1 cellular context compared by ENCODE assay signal in the genomic region with DNA sequence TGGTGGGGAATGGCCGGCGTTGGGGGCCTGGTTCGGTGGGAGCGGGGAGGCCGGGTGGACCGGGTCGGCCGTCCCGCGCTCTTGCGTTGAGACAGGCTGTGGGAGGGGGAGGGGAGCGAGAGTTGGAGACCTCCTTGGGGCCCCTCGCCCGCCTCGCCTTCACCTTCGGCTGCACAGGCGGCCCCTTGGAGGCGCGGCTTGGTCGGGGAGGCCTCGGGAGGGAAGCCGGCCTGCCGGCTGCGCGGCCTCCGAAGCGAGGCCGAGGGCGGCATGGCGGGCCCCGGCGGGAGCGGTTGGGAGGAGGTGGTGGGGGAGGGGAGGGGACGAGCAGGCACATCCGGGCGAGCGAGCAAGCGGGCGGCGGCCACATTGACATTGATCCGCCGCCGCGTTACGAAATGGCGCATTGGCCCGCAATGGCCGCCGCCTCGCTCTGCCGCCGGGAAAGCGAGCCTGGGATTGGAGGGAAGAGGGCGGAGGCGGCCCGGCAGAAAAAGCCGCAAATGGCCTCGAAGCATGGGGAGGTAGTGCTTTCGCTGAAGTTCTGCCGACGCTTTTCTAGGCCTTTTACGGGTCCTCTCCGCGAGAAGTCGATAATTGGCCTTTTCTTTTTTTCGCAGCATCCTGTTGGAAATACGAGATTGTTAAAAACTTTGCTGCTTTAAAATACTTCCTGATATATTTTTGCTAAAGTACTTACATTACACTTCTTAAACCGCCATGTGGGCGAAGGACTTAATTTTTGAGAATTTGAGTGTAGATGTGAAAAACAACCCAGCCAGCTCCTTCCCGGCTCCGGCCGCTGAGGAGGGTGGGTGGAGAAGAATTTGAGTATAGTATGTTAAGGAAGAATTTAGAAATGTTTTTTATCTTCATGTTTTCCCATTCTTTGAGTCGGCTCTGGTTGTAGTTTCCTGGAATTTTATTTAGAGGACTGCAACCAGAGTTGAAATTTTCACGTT.
TF ChIP-seq lines count a peak whose summit lies in the region.

No MANE protein-coding gene starts in this region.

TF ChIP-seq in HepG2, 621 proteins besides CTCF, POLR2A, EP300 and RAD21 (continued from another document and continues in another):
- peak in 1 of 2 experiments; percentile 37; a peak in 1 of 4 replicates for TF ChIP-seq NR2F1 (CRISPR knock-in tag; IDR thresholded peaks at IDR 0.05)
- TF ChIP-seq, protein P1, sequence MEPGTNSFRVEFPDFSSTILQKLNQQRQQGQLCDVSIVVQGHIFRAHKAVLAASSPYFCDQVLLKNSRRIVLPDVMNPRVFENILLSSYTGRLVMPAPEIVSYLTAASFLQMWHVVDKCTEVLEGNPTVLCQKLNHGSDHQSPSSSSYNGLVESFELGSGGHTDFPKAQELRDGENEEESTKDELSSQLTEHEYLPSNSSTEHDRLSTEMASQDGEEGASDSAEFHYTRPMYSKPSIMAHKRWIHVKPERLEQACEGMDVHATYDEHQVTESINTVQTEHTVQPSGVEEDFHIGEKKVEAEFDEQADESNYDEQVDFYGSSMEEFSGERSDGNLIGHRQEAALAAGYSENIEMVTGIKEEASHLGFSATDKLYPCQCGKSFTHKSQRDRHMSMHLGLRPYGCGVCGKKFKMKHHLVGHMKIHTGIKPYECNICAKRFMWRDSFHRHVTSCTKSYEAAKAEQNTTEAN (CRISPR knock-in tag; conservative IDR thresholded peaks at IDR 0.05) = 0 out of 2 replicates have a peak, but pooled peaks have one; percentile 47
- peak; percentile 39; the same call in 1 of the 2 replicates for TF ChIP-seq HNF4G (IDR thresholded peaks at IDR 0.05; ENCODE audit: borderline replicate concordance, low read depth, low read length)
- TF ChIP-seq HNF4G (CRISPR knock-in tag; IDR thresholded peaks at IDR 0.05; ENCODE audit: borderline replicate concordance, low read depth) = peak; percentile 17; the same call in 1 of the 2 replicates
- TF ChIP-seq, protein P2, sequence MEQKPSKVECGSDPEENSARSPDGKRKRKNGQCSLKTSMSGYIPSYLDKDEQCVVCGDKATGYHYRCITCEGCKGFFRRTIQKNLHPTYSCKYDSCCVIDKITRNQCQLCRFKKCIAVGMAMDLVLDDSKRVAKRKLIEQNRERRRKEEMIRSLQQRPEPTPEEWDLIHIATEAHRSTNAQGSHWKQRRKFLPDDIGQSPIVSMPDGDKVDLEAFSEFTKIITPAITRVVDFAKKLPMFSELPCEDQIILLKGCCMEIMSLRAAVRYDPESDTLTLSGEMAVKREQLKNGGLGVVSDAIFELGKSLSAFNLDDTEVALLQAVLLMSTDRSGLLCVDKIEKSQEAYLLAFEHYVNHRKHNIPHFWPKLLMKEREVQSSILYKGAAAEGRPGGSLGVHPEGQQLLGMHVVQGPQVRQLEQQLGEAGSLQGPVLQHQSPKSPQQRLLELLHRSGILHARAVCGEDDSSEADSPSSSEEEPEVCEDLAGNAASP (CRISPR knock-in tag; IDR thresholded peaks at IDR 0.05; ENCODE audit: borderline replicate concordance) = no peak; the same call in 1 of the 2 replicates
- peak; percentile 78 for TF ChIP-seq ISL2 (CRISPR knock-in tag; IDR thresholded peaks at IDR 0.05)
- no peak for TF ChIP-seq ZNF251 (CRISPR knock-in tag; IDR thresholded peaks at IDR 0.05)
- TF ChIP-seq KDM5B (CRISPR knock-in tag; IDR thresholded peaks at IDR 0.05; ENCODE audit: borderline replicate concordance) = peak; percentile 72
- no peak for TF ChIP-seq REXO4 (CRISPR knock-in tag; IDR thresholded peaks at IDR 0.05; ENCODE audit: borderline replicate concordance)
- peak; percentile 7; the same call in 1 of the 2 replicates for TF ChIP-seq RFXAP (CRISPR knock-in tag; IDR thresholded peaks at IDR 0.05; ENCODE audit: borderline replicate concordance)
- peak; percentile 46; the same call in 1 of the 2 replicates for TF ChIP-seq HMG20B (CRISPR knock-in tag; conservative IDR thresholded peaks at IDR 0.05)
- TF ChIP-seq NFYC (CRISPR knock-in tag; IDR thresholded peaks at IDR 0.05) = peak; percentile 66
- TF ChIP-seq ZNF607 (CRISPR knock-in tag; IDR thresholded peaks at IDR 0.05; ENCODE audit: borderline replicate concordance) = 0 out of 2 replicates have a peak, but pooled peaks have one; percentile 16
- TF ChIP-seq ZNF878 (CRISPR knock-in tag; IDR thresholded peaks at IDR 0.05) = peak; percentile 27; the same call in 1 of the 2 replicates
- peak; percentile 97 for TF ChIP-seq KDM2A (CRISPR knock-in tag; IDR thresholded peaks at IDR 0.05; ENCODE audit: borderline replicate concordance, low read depth)
- TF ChIP-seq ZNF205 (CRISPR knock-in tag; IDR thresholded peaks at IDR 0.05) = peak; percentile 90
- no peak for TF ChIP-seq RCOR2 (CRISPR knock-in tag; IDR thresholded peaks at IDR 0.05)
- TF ChIP-seq, protein P3, sequence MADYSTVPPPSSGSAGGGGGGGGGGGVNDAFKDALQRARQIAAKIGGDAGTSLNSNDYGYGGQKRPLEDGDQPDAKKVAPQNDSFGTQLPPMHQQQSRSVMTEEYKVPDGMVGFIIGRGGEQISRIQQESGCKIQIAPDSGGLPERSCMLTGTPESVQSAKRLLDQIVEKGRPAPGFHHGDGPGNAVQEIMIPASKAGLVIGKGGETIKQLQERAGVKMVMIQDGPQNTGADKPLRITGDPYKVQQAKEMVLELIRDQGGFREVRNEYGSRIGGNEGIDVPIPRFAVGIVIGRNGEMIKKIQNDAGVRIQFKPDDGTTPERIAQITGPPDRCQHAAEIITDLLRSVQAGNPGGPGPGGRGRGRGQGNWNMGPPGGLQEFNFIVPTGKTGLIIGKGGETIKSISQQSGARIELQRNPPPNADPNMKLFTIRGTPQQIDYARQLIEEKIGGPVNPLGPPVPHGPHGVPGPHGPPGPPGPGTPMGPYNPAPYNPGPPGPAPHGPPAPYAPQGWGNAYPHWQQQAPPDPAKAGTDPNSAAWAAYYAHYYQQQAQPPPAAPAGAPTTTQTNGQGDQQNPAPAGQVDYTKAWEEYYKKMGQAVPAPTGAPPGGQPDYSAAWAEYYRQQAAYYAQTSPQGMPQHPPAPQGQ (CRISPR knock-in tag; IDR thresholded peaks at IDR 0.05; ENCODE audit: borderline replicate concordance) = no peak
- TF ChIP-seq, protein P4, sequence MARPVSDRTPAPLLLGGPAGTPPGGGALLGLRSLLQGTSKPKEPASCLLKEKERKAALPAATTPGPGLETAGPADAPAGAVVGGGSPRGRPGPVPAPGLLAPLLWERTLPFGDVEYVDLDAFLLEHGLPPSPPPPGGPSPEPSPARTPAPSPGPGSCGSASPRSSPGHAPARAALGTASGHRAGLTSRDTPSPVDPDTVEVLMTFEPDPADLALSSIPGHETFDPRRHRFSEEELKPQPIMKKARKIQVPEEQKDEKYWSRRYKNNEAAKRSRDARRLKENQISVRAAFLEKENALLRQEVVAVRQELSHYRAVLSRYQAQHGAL (CRISPR knock-in tag; IDR thresholded peaks at IDR 0.05; ENCODE audit: not compliant biosample characterization) = no peak
- TF ChIP-seq FOSL1 (CRISPR knock-in tag; IDR thresholded peaks at IDR 0.05; ENCODE audit: borderline replicate concordance) = no peak
- TF ChIP-seq, protein P5, sequence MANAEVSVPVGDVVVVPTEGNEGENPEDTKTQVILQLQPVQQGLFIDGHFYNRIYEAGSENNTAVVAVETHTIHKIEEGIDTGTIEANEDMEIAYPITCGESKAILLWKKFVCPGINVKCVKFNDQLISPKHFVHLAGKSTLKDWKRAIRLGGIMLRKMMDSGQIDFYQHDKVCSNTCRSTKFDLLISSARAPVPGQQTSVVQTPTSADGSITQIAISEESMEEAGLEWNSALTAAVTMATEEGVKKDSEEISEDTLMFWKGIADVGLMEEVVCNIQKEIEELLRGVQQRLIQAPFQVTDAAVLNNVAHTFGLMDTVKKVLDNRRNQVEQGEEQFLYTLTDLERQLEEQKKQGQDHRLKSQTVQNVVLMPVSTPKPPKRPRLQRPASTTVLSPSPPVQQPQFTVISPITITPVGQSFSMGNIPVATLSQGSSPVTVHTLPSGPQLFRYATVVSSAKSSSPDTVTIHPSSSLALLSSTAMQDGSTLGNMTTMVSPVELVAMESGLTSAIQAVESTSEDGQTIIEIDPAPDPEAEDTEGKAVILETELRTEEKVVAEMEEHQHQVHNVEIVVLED (CRISPR knock-in tag; IDR thresholded peaks at IDR 0.05; ENCODE audit: borderline replicate concordance) = no peak; the same call in 1 of the 2 replicates
- TF ChIP-seq, protein P6, sequence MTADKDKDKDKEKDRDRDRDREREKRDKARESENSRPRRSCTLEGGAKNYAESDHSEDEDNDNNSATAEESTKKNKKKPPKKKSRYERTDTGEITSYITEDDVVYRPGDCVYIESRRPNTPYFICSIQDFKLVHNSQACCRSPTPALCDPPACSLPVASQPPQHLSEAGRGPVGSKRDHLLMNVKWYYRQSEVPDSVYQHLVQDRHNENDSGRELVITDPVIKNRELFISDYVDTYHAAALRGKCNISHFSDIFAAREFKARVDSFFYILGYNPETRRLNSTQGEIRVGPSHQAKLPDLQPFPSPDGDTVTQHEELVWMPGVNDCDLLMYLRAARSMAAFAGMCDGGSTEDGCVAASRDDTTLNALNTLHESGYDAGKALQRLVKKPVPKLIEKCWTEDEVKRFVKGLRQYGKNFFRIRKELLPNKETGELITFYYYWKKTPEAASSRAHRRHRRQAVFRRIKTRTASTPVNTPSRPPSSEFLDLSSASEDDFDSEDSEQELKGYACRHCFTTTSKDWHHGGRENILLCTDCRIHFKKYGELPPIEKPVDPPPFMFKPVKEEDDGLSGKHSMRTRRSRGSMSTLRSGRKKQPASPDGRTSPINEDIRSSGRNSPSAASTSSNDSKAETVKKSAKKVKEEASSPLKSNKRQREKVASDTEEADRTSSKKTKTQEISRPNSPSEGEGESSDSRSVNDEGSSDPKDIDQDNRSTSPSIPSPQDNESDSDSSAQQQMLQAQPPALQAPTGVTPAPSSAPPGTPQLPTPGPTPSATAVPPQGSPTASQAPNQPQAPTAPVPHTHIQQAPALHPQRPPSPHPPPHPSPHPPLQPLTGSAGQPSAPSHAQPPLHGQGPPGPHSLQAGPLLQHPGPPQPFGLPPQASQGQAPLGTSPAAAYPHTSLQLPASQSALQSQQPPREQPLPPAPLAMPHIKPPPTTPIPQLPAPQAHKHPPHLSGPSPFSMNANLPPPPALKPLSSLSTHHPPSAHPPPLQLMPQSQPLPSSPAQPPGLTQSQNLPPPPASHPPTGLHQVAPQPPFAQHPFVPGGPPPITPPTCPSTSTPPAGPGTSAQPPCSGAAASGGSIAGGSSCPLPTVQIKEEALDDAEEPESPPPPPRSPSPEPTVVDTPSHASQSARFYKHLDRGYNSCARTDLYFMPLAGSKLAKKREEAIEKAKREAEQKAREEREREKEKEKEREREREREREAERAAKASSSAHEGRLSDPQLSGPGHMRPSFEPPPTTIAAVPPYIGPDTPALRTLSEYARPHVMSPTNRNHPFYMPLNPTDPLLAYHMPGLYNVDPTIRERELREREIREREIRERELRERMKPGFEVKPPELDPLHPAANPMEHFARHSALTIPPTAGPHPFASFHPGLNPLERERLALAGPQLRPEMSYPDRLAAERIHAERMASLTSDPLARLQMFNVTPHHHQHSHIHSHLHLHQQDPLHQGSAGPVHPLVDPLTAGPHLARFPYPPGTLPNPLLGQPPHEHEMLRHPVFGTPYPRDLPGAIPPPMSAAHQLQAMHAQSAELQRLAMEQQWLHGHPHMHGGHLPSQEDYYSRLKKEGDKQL (CRISPR knock-in tag; IDR thresholded peaks at IDR 0.05; ENCODE audit: low read depth) = peak; percentile 58
- TF ChIP-seq CHD4 (IDR thresholded peaks at IDR 0.05; ENCODE audit: borderline replicate concordance, low read length) = no peak
- no peak for TF ChIP-seq ZKSCAN1 (IDR thresholded peaks at IDR 0.05; ENCODE audit: low read length)
- peak; percentile 46; the same call in 1 of the 2 replicates for TF ChIP-seq ZMYM3 (CRISPR knock-in tag; IDR thresholded peaks at IDR 0.05)
- TF ChIP-seq, protein P7, sequence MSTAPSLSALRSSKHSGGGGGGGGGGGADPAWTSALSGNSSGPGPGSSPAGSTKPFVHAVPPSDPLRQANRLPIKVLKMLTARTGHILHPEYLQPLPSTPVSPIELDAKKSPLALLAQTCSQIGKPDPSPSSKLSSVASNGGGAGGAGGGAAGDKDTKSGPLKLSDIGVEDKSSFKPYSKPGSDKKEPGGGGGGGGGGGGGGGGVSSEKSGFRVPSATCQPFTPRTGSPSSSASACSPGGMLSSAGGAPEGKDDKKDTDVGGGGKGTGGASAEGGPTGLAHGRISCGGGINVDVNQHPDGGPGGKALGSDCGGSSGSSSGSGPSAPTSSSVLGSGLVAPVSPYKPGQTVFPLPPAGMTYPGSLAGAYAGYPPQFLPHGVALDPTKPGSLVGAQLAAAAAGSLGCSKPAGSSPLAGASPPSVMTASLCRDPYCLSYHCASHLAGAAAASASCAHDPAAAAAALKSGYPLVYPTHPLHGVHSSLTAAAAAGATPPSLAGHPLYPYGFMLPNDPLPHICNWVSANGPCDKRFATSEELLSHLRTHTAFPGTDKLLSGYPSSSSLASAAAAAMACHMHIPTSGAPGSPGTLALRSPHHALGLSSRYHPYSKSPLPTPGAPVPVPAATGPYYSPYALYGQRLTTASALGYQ (CRISPR knock-in tag; IDR thresholded peaks at IDR 0.05) = peak; percentile 59; the same call in 1 of the 2 replicates
- TF ChIP-seq ZNF841 (CRISPR knock-in tag; IDR thresholded peaks at IDR 0.05; ENCODE audit: borderline replicate concordance) = 0 out of 2 replicates have a peak, but pooled peaks have one; percentile 79
- TF ChIP-seq HOXA9 (CRISPR knock-in tag; IDR thresholded peaks at IDR 0.05; ENCODE audit: borderline replicate concordance) = peak; percentile 72
- TF ChIP-seq, protein P8, sequence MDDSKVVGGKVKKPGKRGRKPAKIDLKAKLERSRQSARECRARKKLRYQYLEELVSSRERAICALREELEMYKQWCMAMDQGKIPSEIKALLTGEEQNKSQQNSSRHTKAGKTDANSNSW (CRISPR knock-in tag; IDR thresholded peaks at IDR 0.05; ENCODE audit: borderline replicate concordance) = no peak
- TF ChIP-seq ZBTB7B (CRISPR knock-in tag; IDR thresholded peaks at IDR 0.05) = no peak
- TF ChIP-seq BORCS8-MEF2B (CRISPR knock-in tag; IDR thresholded peaks at IDR 0.05) = no peak
- no peak for TF ChIP-seq RFX3 (CRISPR knock-in tag; IDR thresholded peaks at IDR 0.05)
- TF ChIP-seq, protein P9, sequence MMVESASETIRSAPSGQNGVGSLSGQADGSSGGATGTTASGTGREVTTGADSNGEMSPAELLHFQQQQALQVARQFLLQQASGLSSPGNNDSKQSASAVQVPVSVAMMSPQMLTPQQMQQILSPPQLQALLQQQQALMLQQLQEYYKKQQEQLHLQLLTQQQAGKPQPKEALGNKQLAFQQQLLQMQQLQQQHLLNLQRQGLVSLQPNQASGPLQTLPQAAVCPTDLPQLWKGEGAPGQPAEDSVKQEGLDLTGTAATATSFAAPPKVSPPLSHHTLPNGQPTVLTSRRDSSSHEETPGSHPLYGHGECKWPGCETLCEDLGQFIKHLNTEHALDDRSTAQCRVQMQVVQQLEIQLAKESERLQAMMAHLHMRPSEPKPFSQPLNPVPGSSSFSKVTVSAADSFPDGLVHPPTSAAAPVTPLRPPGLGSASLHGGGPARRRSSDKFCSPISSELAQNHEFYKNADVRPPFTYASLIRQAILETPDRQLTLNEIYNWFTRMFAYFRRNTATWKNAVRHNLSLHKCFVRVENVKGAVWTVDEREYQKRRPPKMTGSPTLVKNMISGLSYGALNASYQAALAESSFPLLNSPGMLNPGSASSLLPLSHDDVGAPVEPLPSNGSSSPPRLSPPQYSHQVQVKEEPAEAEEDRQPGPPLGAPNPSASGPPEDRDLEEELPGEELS (CRISPR knock-in tag; IDR thresholded peaks at IDR 0.05) = peak; percentile 71
- TF ChIP-seq, protein P10, sequence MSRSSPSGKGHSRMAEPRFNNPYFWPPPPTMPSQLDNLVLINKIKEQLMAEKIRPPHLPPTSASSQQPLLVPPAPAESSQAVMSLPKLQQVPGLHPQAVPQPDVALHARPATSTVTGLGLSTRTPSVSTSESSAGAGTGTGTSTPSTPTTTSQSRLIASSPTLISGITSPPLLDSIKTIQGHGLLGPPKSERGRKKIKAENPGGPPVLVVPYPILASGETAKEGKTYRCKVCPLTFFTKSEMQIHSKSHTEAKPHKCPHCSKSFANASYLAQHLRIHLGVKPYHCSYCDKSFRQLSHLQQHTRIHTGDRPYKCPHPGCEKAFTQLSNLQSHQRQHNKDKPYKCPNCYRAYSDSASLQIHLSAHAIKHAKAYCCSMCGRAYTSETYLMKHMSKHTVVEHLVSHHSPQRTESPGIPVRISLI (CRISPR knock-in tag; IDR thresholded peaks at IDR 0.05; ENCODE audit: borderline replicate concordance) = peak; percentile 62
- peak; percentile 19; the same call in 1 of the 2 replicates for TF ChIP-seq ZNF383 (CRISPR knock-in tag; IDR thresholded peaks at IDR 0.05; ENCODE audit: borderline replicate concordance)
